Comparison of ENCODE assay signal across 1 cellular context in the genomic region with DNA sequence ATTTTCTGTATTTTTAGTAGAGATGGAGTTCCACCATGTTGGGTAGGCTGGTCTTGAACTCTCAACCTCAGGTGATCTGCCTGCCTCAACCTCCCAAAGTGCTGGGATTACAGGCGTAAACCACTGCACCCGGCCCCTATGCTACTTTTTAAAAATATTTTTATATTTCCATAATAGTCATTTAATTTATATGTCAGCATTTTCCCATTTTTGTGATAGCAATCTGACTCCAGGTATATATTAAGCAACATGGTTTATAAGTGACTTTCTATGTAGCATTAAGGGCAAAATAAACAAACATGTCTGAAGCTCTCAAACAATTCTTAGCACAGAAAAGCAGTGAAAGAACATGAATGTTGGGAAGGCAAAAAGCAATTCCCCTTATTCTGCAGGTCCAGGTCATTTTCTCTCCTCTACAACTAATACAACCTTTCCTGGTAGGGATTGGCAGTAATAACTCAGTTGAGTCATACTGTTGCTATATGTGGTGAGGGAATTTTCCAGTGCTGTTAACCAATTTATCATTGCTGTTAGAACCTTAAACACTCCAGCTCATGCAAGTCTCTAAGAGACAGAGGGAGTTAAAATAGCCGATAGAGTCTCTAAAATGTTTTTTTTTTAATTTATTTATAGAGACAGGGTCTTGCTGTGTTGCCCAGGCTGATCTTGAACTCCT.
TF ChIP-seq lines count a peak whose summit lies in the region.

No MANE protein-coding gene starts in this region.

TF ChIP-seq in SK-N-SH, 30 proteins besides CTCF, POLR2A, EP300 and RAD21 (continued from another document):
- TF ChIP-seq, protein P1, sequence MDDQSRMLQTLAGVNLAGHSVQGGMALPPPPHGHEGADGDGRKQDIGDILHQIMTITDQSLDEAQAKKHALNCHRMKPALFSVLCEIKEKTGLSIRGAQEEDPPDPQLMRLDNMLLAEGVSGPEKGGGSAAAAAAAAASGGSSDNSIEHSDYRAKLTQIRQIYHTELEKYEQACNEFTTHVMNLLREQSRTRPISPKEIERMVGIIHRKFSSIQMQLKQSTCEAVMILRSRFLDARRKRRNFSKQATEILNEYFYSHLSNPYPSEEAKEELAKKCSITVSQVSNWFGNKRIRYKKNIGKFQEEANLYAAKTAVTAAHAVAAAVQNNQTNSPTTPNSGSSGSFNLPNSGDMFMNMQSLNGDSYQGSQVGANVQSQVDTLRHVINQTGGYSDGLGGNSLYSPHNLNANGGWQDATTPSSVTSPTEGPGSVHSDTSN (IDR thresholded peaks at IDR 0.05): peak; percentile 82
- TF ChIP-seq, protein P2, sequence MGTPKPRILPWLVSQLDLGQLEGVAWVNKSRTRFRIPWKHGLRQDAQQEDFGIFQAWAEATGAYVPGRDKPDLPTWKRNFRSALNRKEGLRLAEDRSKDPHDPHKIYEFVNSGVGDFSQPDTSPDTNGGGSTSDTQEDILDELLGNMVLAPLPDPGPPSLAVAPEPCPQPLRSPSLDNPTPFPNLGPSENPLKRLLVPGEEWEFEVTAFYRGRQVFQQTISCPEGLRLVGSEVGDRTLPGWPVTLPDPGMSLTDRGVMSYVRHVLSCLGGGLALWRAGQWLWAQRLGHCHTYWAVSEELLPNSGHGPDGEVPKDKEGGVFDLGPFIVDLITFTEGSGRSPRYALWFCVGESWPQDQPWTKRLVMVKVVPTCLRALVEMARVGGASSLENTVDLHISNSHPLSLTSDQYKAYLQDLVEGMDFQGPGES (IDR thresholded peaks at IDR 0.05; ENCODE audit: low read depth, low read length): no peak
- TF ChIP-seq MXI1 (IDR thresholded peaks at IDR 0.05; ENCODE audit: low read depth, low read length) (no peak), FOSL2 (IDR thresholded peaks at IDR 0.05; ENCODE audit: borderline replicate concordance, low read depth) (peak; percentile 68), TAF1 (IDR thresholded peaks at IDR 0.05; ENCODE audit: borderline replicate concordance, low read depth, low read length) (no peak)
- TF ChIP-seq, protein P3, sequence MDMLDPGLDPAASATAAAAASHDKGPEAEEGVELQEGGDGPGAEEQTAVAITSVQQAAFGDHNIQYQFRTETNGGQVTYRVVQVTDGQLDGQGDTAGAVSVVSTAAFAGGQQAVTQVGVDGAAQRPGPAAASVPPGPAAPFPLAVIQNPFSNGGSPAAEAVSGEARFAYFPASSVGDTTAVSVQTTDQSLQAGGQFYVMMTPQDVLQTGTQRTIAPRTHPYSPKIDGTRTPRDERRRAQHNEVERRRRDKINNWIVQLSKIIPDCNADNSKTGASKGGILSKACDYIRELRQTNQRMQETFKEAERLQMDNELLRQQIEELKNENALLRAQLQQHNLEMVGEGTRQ (IDR thresholded peaks at IDR 0.05; ENCODE audit: borderline replicate concordance, low read depth, low read length): no peak
